Comparison of ENCODE assay signal across 13 cellular contexts in the genomic region with DNA sequence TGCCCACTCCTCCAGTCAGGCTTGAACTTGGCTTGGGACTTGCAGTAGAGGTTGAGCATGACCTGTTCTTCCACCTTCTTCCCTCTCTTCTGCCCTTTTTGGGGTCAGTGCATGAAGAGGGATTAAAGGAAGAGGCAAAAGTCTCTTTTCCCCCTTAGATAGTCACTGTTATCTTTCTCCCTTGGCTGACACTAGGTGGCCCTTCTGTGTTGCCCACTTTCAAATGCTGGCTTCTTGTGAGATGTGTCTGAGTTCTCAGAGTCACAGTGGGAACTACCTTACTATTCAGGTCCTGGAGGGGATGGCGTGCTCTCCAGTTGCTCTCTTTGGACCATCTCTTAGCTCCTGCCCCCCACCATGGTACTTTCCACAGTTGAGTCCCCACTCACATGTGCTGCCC.
"Had no signal": no experiment of that assay in that cellular context is flagged by ENCODE, and none has a peak within 500 bp of the region (broad histone marks: within the 10 kb centered on the region; RNA-seq: fewer than 3 reads in every experiment).

No MANE protein-coding gene starts in this region.

- FAIRE-seq: islet of Langerhans had no signal

- H3K9me3 ChIP-seq: suprapubic skin had no signal

- DNase-seq: activated CD4-positive, CD25-positive, alpha-beta regulatory T cell treated with anti-CD3 and anti-CD28 coated beads, Interleukin-2, amount 50 U/mL, for 72 hours; activated naive CD4-positive, alpha-beta T cell treated with Interleukin-2 at 50 U/mL for 16 hours; activated T-cell treated with anti-CD3 and anti-CD28 coated beads for 4 hours; aorta; cerebellar nuclear complex; effector CD8-positive, alpha-beta T cell; foreskin fibroblast; right lobe of liver; trophoblast cell had no signal

- H3K36me3 ChIP-seq: right lobe of liver, suprapubic skin had no signal

- H3K4me1 ChIP-seq: right lobe of liver, suprapubic skin had no signal

- H3K9me3 Mint-ChIP-seq: neural crest cell; stimulated activated naive CD8-positive, alpha-beta T cell treated with anti-CD3 and anti-CD28 coated beads, Interleukin-15, Interleukin-2, amounts not matched to agents 100 ng/mL and 50 ng/mL, for 24 hours had no signal

- H3K27ac ChIP-seq: right lobe of liver, suprapubic skin had no signal

- H3K27me3 ChIP-seq: right lobe of liver, suprapubic skin had no signal

- H3K4me3 ChIP-seq: right lobe of liver, suprapubic skin had no signal

- H3K27ac Mint-ChIP-seq: stimulated activated naive CD8-positive, alpha-beta T cell treated with anti-CD3 and anti-CD28 coated beads, Interleukin-15, Interleukin-2, amounts not matched to agents 100 ng/mL and 50 ng/mL, for 24 hours had no signal

- H3K4me3 Mint-ChIP-seq: neural crest cell; stimulated activated naive CD8-positive, alpha-beta T cell treated with anti-CD3 and anti-CD28 coated beads, Interleukin-15, Interleukin-2, amounts not matched to agents 100 ng/mL and 50 ng/mL, for 24 hours had no signal

- H3K4me1 Mint-ChIP-seq: neural crest cell had no signal

- H3K27me3 Mint-ChIP-seq: stimulated activated naive CD8-positive, alpha-beta T cell treated with anti-CD3 and anti-CD28 coated beads, Interleukin-15, Interleukin-2, amounts not matched to agents 100 ng/mL and 50 ng/mL, for 24 hours had no signal
